In genomic region chr6:89566930-89567634, GRCh38 we compare ENCODE assay signal across 20 cellular contexts.
DNase-seq lines count a peak whose midpoint lies in the region; ATAC-seq and TF ChIP-seq lines count a peak whose summit lies in the region.
"Had no signal": no experiment of that assay in that cellular context is flagged by ENCODE, and none has a peak within 500 bp of the region (broad histone marks: within the 10 kb centered on the region; RNA-seq: fewer than 3 reads in every experiment).

No MANE protein-coding gene starts in this region.

- 92% methylated on average over 16 of the region's 16 CpGs for WGBS in HUES64

- peaks cover 13% of the 10 kb centered on the region for H3K27me3 Mint-ChIP-seq in nephron (ENCODE audit: low read depth)
- no peaks in the 10 kb centered on the region for H3K27me3 Mint-ChIP-seq in activated T-cell treated with anti-CD3 and anti-CD28 coated beads, Interleukin-2, amount 50 U/mL, for 24 hours
- H3K27me3 Mint-ChIP-seq: stimulated activated naive CD8-positive, alpha-beta T cell treated with anti-CD3 and anti-CD28 coated beads, Interleukin-15, amount 100 ng/mL, for 72 hours had no signal

- peak overlapping the region; percentile 33; the same call in 1 of the 2 replicates for H3K9ac ChIP-seq in HUES64 (ENCODE audit: low read depth, low read length)

- H3K27ac ChIP-seq in HUES64 (ENCODE audit: low read depth, low read length), result no peak overlapping the region
- no peak overlapping the region for H3K27ac ChIP-seq in breast epithelium
- H3K27ac ChIP-seq: right atrium auricular region had no signal

- TF ChIP-seq CTCF in nephron (IDR thresholded peaks at IDR 0.05; ENCODE audit: unreplicated experiment in 3 of 3) (no peak), breast epithelium (IDR thresholded peaks at IDR 0.05) (no peak)

- H3K4me1 ChIP-seq in HUES64 (ENCODE audit: insufficient read depth, low read length) (peaks cover 9% of the 10 kb centered on the region; the same call in 1 of the 2 replicates), breast epithelium (no peaks in the 10 kb centered on the region)

- DNase-seq in Ammon's horn (ENCODE audit: low spot score) (peak; percentile 56), cerebellar cortex (ENCODE audit: low spot score) (peak; percentile 76), erythroblast (lab: John Stamatoyannopoulos, UW) (no peak), breast epithelium (ENCODE audit: low spot score in 2 of 2) (no peak)
- DNase-seq in activated T-cell treated with anti-CD3 and anti-CD28 coated beads, Interleukin-2, amount 50 U/mL, for 24 hours, result no peak
- DNase-seq: activated CD4-positive, alpha-beta memory T cell treated with anti-CD3 and anti-CD28 coated beads, Interleukin-2, amount 10 ng/mL, durations not matched to agents 7 days and 5 days; activated T-cell treated with anti-CD3 and anti-CD28 coated beads, Interleukin-2, amount 50 U/mL, for 72 hours; CD8-positive, alpha-beta T cell; GOT3; MM.1S; NCI-H2081 treated with DMSO at 0.1 percent for 48 hours; RPMI8226; stimulated activated naive CD8-positive, alpha-beta T cell treated with anti-CD3 and anti-CD28 coated beads, Interleukin-15, amount 100 ng/mL, for 72 hours had no signal

- peaks cover 15% of the 10 kb centered on the region for H3K36me3 Mint-ChIP-seq in nephron (ENCODE audit: low read depth)
- no peaks in the 10 kb centered on the region for H3K36me3 Mint-ChIP-seq in activated T-cell treated with anti-CD3 and anti-CD28 coated beads, Interleukin-2, amount 50 U/mL, for 24 hours (ENCODE audit: low read depth)
- H3K36me3 Mint-ChIP-seq: CD8-positive, alpha-beta T cell; natural killer cell treated with Interleukin-12 subunit alpha and Interleukin-12 subunit beta and Interleukin-15 and Interleukin-18, amount 100 ng/mL, for 72 hours had no signal

- no peaks in the 10 kb centered on the region for H3K9me3 Mint-ChIP-seq in nephron
- no peaks in the 10 kb centered on the region for H3K9me3 Mint-ChIP-seq in activated T-cell treated with anti-CD3 and anti-CD28 coated beads, Interleukin-2, amount 50 U/mL, for 24 hours
- H3K9me3 Mint-ChIP-seq: activated CD4-positive, alpha-beta memory T cell treated with anti-CD3 and anti-CD28 coated beads, Interleukin-2, amount 10 ng/mL, durations not matched to agents 7 days and 5 days; activated T-cell treated with anti-CD3 and anti-CD28 coated beads, Interleukin-2, amount 50 U/mL, for 72 hours; CD8-positive, alpha-beta T cell; natural killer cell treated with Interleukin-12 subunit alpha and Interleukin-12 subunit beta and Interleukin-15 and Interleukin-18, amount 100 ng/mL, for 72 hours; stimulated activated naive CD8-positive, alpha-beta T cell treated with anti-CD3 and anti-CD28 coated beads, Interleukin-15, amount 100 ng/mL, for 72 hours had no signal

- peaks cover 30% of the 10 kb centered on the region for H3K4me1 Mint-ChIP-seq in nephron
- no peaks in the 10 kb centered on the region for H3K4me1 Mint-ChIP-seq in activated T-cell treated with anti-CD3 and anti-CD28 coated beads, Interleukin-2, amount 50 U/mL, for 24 hours (ENCODE audit: low read depth)
- H3K4me1 Mint-ChIP-seq: activated CD4-positive, alpha-beta memory T cell treated with anti-CD3 and anti-CD28 coated beads, Interleukin-2, amount 10 ng/mL, durations not matched to agents 7 days and 5 days; stimulated activated naive CD8-positive, alpha-beta T cell treated with anti-CD3 and anti-CD28 coated beads, Interleukin-15, amount 100 ng/mL, for 72 hours had no signal

- H3K9me3 ChIP-seq in HUES64 (ENCODE audit: insufficient read depth, low read depth, low read length) (no peaks in the 10 kb centered on the region), breast epithelium (no peaks in the 10 kb centered on the region)
- H3K9me3 ChIP-seq: right atrium auricular region had no signal

- no peak for TF ChIP-seq POLR2A in erythroblast (IDR thresholded peaks at IDR 0.05; ENCODE audit: low read length)
- no peak for TF ChIP-seq POLR2A in breast epithelium (IDR thresholded peaks at IDR 0.05)

- H3K36me3 ChIP-seq in HUES64 (ENCODE audit: insufficient read depth, low read length) (no peaks in the 10 kb centered on the region), breast epithelium (no peaks in the 10 kb centered on the region)
- H3K36me3 ChIP-seq: right atrium auricular region had no signal

- intact Hi-C loops in breast epithelium (cut with DNase I; ENCODE audit: low total_unique reads), result no loop called here

- no peak overlapping the region for H3K4me3 ChIP-seq in HUES64 (ENCODE audit: low read length)
- no peak overlapping the region for H3K4me3 ChIP-seq in breast epithelium
- H3K4me3 ChIP-seq: GM12878, lung, right atrium auricular region had no signal

- ATAC-seq in GM18519 (IDR thresholded peaks at IDR 0.05; ENCODE audit: low FRiP score, unreplicated experiment), result no peak
- ATAC-seq: activated T-cell treated with anti-CD3 and anti-CD28 coated beads, Interleukin-2, amount 50 U/mL, for 72 hours; CD8-positive, alpha-beta T cell; GM12878; stimulated activated naive CD8-positive, alpha-beta T cell treated with anti-CD3 and anti-CD28 coated beads, Interleukin-15, amount 100 ng/mL, for 72 hours had no signal

- no peaks in the 10 kb centered on the region for H3K27me3 ChIP-seq in HUES64 (ENCODE audit: insufficient read depth, low read length)
- H3K27me3 ChIP-seq in breast epithelium, result no peaks in the 10 kb centered on the region
- H3K27me3 ChIP-seq: right atrium auricular region had no signal

- H3K27ac Mint-ChIP-seq in nephron, result peak overlapping the region in 2 of 3 experiments; percentile 4 to 12
- H3K27ac Mint-ChIP-seq in activated T-cell treated with anti-CD3 and anti-CD28 coated beads, Interleukin-2, amount 50 U/mL, for 24 hours, result no peak overlapping the region
- H3K27ac Mint-ChIP-seq: activated CD4-positive, alpha-beta memory T cell treated with anti-CD3 and anti-CD28 coated beads, Interleukin-2, amount 10 ng/mL, durations not matched to agents 7 days and 5 days; activated T-cell treated with anti-CD3 and anti-CD28 coated beads, Interleukin-2, amount 50 U/mL, for 72 hours; CD8-positive, alpha-beta T cell; natural killer cell treated with Interleukin-12 subunit alpha and Interleukin-12 subunit beta and Interleukin-15 and Interleukin-18, amount 100 ng/mL, for 72 hours; stimulated activated naive CD8-positive, alpha-beta T cell treated with anti-CD3 and anti-CD28 coated beads, Interleukin-15, amount 100 ng/mL, for 72 hours had no signal

- H3K4me3 Mint-ChIP-seq in nephron, result no peak overlapping the region
- H3K4me3 Mint-ChIP-seq in activated T-cell treated with anti-CD3 and anti-CD28 coated beads, Interleukin-2, amount 50 U/mL, for 24 hours, result no peak overlapping the region
- H3K4me3 Mint-ChIP-seq: activated CD4-positive, alpha-beta memory T cell treated with anti-CD3 and anti-CD28 coated beads, Interleukin-2, amount 10 ng/mL, durations not matched to agents 7 days and 5 days; activated T-cell treated with anti-CD3 and anti-CD28 coated beads, Interleukin-2, amount 50 U/mL, for 72 hours; CD8-positive, alpha-beta T cell; natural killer cell treated with Interleukin-12 subunit alpha and Interleukin-12 subunit beta and Interleukin-15 and Interleukin-18, amount 100 ng/mL, for 72 hours; stimulated activated naive CD8-positive, alpha-beta T cell treated with anti-CD3 and anti-CD28 coated beads, Interleukin-15, amount 100 ng/mL, for 72 hours had no signal

Comparison
In these comparisons a context has a peak if more than half of its experiments do, and no peak if none do; other contexts are left out.
1. DNase-seq: peak in Ammon's horn (single experiment) and cerebellar cortex (single experiment); none in erythroblast (0 of 2), breast epithelium (0 of 2) and activated T-cell treated with anti-CD3 and anti-CD28 coated beads, Interleukin-2, amount 50 U/mL, for 24 hours (single experiment).